Comparison of ENCODE assay signal across 14 cellular contexts in genomic region chr12:76919388-76920181, GRCh38. TPM values are rescaled to one million over a fixed set of nuclear protein-coding genes. Genes with fewer than 3 reads are reported as not detected.
DNase-seq lines count a peak whose midpoint lies in the region; ATAC-seq and TF ChIP-seq lines count a peak whose summit lies in the region.
"Had no signal": no experiment of that assay in that cellular context is flagged by ENCODE, and none has a peak within 500 bp of the region (broad histone marks: within the 10 kb centered on the region; RNA-seq: fewer than 3 reads in every experiment).

No MANE protein-coding gene starts in this region.

- TF ChIP-seq CTCF in thoracic aorta (IDR thresholded peaks at IDR 0.05) (no peak), endothelial cell (IDR thresholded peaks at IDR 0.05; ENCODE audit: unreplicated experiment) (no peak)

- peak overlapping the region; percentile 79 to 81 for H3K27ac ChIP-seq in thoracic aorta
- H3K27ac ChIP-seq: Peyer's patch had no signal

- no peak overlapping the region for H3K4me3 ChIP-seq in thoracic aorta
- H3K4me3 ChIP-seq: Peyer's patch had no signal

- H3K9me3 ChIP-seq in thoracic aorta = no peaks in the 10 kb centered on the region
- H3K9me3 ChIP-seq: Peyer's patch had no signal

- no peaks in the 10 kb centered on the region for H3K9me3 Mint-ChIP-seq in endothelial cell (ENCODE audit: unreplicated experiment)
- H3K9me3 Mint-ChIP-seq: activated naive CD4-positive, alpha-beta T cell treated with anti-CD3 and anti-CD28 coated beads, Interleukin-2, amount 50 U/mL, for 24 hours; naive thymus-derived CD8-positive, alpha-beta T cell had no signal

- no peaks in the 10 kb centered on the region for H3K36me3 ChIP-seq in thoracic aorta
- H3K36me3 ChIP-seq: Peyer's patch had no signal

- peak; percentile 26 for DNase-seq in NCI-H748 (lab: John Stamatoyannopoulos, UW; ENCODE audit: unreplicated experiment)
- DNase-seq in NCI-H748 treated with DMSO at 0.1 percent for 48 hours (lab: John Stamatoyannopoulos, UW) = no peak
- peak; percentile 44 to 68 for DNase-seq in SHP77 (lab: John Stamatoyannopoulos, UW)
- DNase-seq in thoracic aorta (ENCODE audit: low spot score) = no peak
- DNase-seq in NCI-H2029 treated with DMSO at 0.1 percent for 48 hours (lab: John Stamatoyannopoulos, UW) = no peak
- DNase-seq in endothelial cell (ENCODE audit: low spot score) = no peak
- DNase-seq: activated CD8-positive, alpha-beta memory T cell treated with anti-CD3 and anti-CD28 coated beads for 24 hours; naive thymus-derived CD8-positive, alpha-beta T cell; NCI-H2029; Peyer's patch; trophoblast cell had no signal

- no peak overlapping the region for H3K27ac Mint-ChIP-seq in endothelial cell (ENCODE audit: unreplicated experiment)
- H3K27ac Mint-ChIP-seq: activated naive CD4-positive, alpha-beta T cell treated with anti-CD3 and anti-CD28 coated beads, Interleukin-2, amount 50 U/mL, for 24 hours had no signal

- peaks cover 1% of the 10 kb centered on the region for H3K27me3 Mint-ChIP-seq in endothelial cell (ENCODE audit: unreplicated experiment)

- no peaks in the 10 kb centered on the region for H3K36me3 Mint-ChIP-seq in endothelial cell (ENCODE audit: low read depth, unreplicated experiment)
- H3K36me3 Mint-ChIP-seq: naive thymus-derived CD8-positive, alpha-beta T cell had no signal

- no peaks in the 10 kb centered on the region for H3K27me3 ChIP-seq in thoracic aorta (replicated peaks; ENCODE audit: insufficient read depth)
- H3K27me3 ChIP-seq: Peyer's patch had no signal

- H3K4me1 Mint-ChIP-seq in endothelial cell (ENCODE audit: unreplicated experiment) = peaks cover 20% of the 10 kb centered on the region
- H3K4me1 Mint-ChIP-seq: activated naive CD4-positive, alpha-beta T cell treated with anti-CD3 and anti-CD28 coated beads, Interleukin-2, amount 50 U/mL, for 24 hours had no signal

- ATAC-seq in HG03175 (IDR thresholded peaks at IDR 0.05; ENCODE audit: unreplicated experiment) (peak; percentile 4), thoracic aorta (ENCODE audit: insufficient number of reproducible peaks, low FRiP score, low read depth) (no peak), HG02885 (IDR thresholded peaks at IDR 0.05; ENCODE audit: poor library complexity, unreplicated experiment) (no peak)

- H3K4me1 ChIP-seq in thoracic aorta (ENCODE audit: control insufficient read depth in 1 of 2, low read depth in 2 of 2) = peaks cover 23 to 64% of the 10 kb centered on the region in 2 donors

- H3K4me3 Mint-ChIP-seq in endothelial cell (ENCODE audit: unreplicated experiment) = no peak overlapping the region
- H3K4me3 Mint-ChIP-seq: activated naive CD4-positive, alpha-beta T cell treated with anti-CD3 and anti-CD28 coated beads, Interleukin-2, amount 50 U/mL, for 24 hours; naive thymus-derived CD8-positive, alpha-beta T cell had no signal

RNA-seq across cellular contexts. Expression of gene CSRP2, which starts 40.8 kb away (rescaled TPM):
- total RNA-seq in thoracic aorta (10 to 100 TPM; 75.0 to 93.5 TPM), endothelial cell (ENCODE audit: unreplicated experiment) (185 TPM)
- total RNA-seq: naive thymus-derived CD8-positive, alpha-beta T cell had no signal

Comparison
In these comparisons a context has a peak if more than half of its experiments do, and no peak if none do; other contexts are left out.
1. DNase-seq: peak in NCI-H748 (single experiment) and SHP77 (2 of 2); none in NCI-H748 treated with DMSO at 0.1 percent for 48 hours (single experiment), thoracic aorta (single experiment), NCI-H2029 treated with DMSO at 0.1 percent for 48 hours (single experiment) and endothelial cell (single experiment).